ENCODE assay signal across 1 cellular context in the genomic region with DNA sequence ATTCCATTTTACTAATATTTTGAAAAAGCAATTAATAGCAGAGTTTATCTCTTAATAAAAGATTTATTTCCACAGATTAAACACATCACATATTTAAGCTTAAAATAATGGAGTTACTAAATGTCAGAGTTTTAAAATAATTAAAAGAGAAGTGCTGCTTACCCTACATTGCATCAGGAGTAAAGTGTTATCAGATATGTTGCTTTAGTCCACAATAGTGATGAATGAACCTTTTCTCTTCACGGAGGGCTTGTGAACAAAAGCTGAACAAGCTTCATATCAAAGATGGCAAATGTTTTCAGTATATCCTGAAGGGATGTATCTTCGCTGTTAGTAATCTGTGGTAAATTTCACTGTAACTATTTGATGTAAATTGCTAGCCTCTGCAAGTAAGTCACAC.
TF ChIP-seq lines count a peak whose summit lies in the region.

No MANE protein-coding gene starts in this region.

TF ChIP-seq in HepG2, 621 proteins besides CTCF, POLR2A, EP300 and RAD21:
- TF ChIP-seq KDM5A (IDR thresholded peaks at IDR 0.05; ENCODE audit: borderline replicate concordance, low read length): 0 out of 2 replicates have a peak, but pooled peaks have one; percentile 26
- TF ChIP-seq ARID2 (CRISPR knock-in tag; IDR thresholded peaks at IDR 0.05; ENCODE audit: borderline replicate concordance): no peak
TF ChIP-seq in HepG2: peak in this region for 1.
